ENCODE assay signal across 22 cellular contexts in genomic region chr1:83844546-83844945, GRCh38.
"Had no signal": no experiment of that assay in that cellular context is flagged by ENCODE, and none has a peak within 500 bp of the region (broad histone marks: within the 10 kb centered on the region; RNA-seq: fewer than 3 reads in every experiment).

No MANE protein-coding gene starts in this region.

- H3K4me3 ChIP-seq: colonic mucosa, coronary artery, dorsolateral prefrontal cortex, esophagus muscularis mucosa, esophagus squamous epithelium, gastrocnemius medialis, gastroesophageal sphincter, heart left ventricle, heart right ventricle had no signal

- H3K27me3 ChIP-seq: colonic mucosa, dorsolateral prefrontal cortex, esophagus muscularis mucosa, esophagus squamous epithelium, foreskin keratinocyte, gastrocnemius medialis, gastroesophageal sphincter, heart left ventricle, heart right ventricle had no signal

- H3K36me3 ChIP-seq: colonic mucosa, esophagus muscularis mucosa, esophagus squamous epithelium, gastrocnemius medialis, gastroesophageal sphincter, heart left ventricle, heart right ventricle had no signal

- H3K9me3 ChIP-seq: colonic mucosa, esophagus muscularis mucosa, esophagus squamous epithelium, gastrocnemius medialis, gastroesophageal sphincter, heart left ventricle, heart right ventricle had no signal

- H3K27ac ChIP-seq: colonic mucosa, coronary artery, dorsolateral prefrontal cortex, epithelial cell of prostate, esophagus muscularis mucosa, esophagus squamous epithelium, foreskin keratinocyte, gastrocnemius medialis, gastroesophageal sphincter, heart left ventricle, heart right ventricle had no signal

- H3K4me1 ChIP-seq: colonic mucosa, esophagus muscularis mucosa, esophagus squamous epithelium, gastrocnemius medialis, gastroesophageal sphincter, heart left ventricle had no signal

- DNase-seq: colonic mucosa; cortex of kidney; dermis blood vessel endothelial cell; dorsolateral prefrontal cortex; effector CD4-positive, alpha-beta T cell; effector CD8-positive, alpha-beta T cell; effector memory CD4-positive, alpha-beta T cell; effector memory CD8-positive, alpha-beta T cell; endodermal cell; erythroblast; esophagus squamous epithelium; foreskin keratinocyte; foreskin melanocyte; gastrocnemius medialis; glutamatergic neuron; head of caudate nucleus; heart left ventricle; heart right ventricle had no signal
